Comparison of ENCODE assay signal across 1 cellular context in genomic region chr15:70091649-70092461, GRCh38.
TF ChIP-seq lines count a peak whose summit lies in the region.

No MANE protein-coding gene starts in this region.

TF ChIP-seq in HepG2, 621 proteins besides CTCF, POLR2A, EP300 and RAD21 (continued from another document):
- TF ChIP-seq RERE (CRISPR knock-in tag; IDR thresholded peaks at IDR 0.05; ENCODE audit: low read depth) (0 out of 2 replicates have a peak, but pooled peaks have one; percentile 18), ETV6 (CRISPR knock-in tag; conservative IDR thresholded peaks at IDR 0.05) (no peak), ZNF124 (CRISPR knock-in tag; IDR thresholded peaks at IDR 0.05) (no peak), NR2C2 (CRISPR knock-in tag; IDR thresholded peaks at IDR 0.05; ENCODE audit: borderline replicate concordance) (0 out of 2 replicates have a peak, but pooled peaks have one; percentile 46), HMGA1 (CRISPR knock-in tag; conservative IDR thresholded peaks at IDR 0.05) (no peak), ZBTB34 (CRISPR knock-in tag; IDR thresholded peaks at IDR 0.05) (peak; percentile 74), ATM (IDR thresholded peaks at IDR 0.05; ENCODE audit: borderline replicate concordance) (no peak), ZFX (CRISPR knock-in tag; IDR thresholded peaks at IDR 0.05; ENCODE audit: low read depth) (peak; percentile 48), PTBP1 (IDR thresholded peaks at IDR 0.05; ENCODE audit: low read depth, low read length, poor library complexity, severe bottlenecking) (no peak), AGO2 (optimal IDR thresholded peaks at IDR 0.05; ENCODE audit: low read depth, low read length) (no peak), SOX13 (IDR thresholded peaks at IDR 0.05) (no peak), SOX13 (CRISPR knock-in tag; conservative IDR thresholded peaks at IDR 0.05 in 1 of 2, IDR thresholded peaks at IDR 0.05 in 1 of 2) (0 out of 4 replicates have a peak, but pooled peaks of 1 of the 2 experiments have one; percentile 34), ZNF318 (CRISPR knock-in tag; IDR thresholded peaks at IDR 0.05) (no peak), KDM5A (IDR thresholded peaks at IDR 0.05; ENCODE audit: borderline replicate concordance, low read length) (no peak), ZNF503 (CRISPR knock-in tag; IDR thresholded peaks at IDR 0.05) (no peak), ZNF432 (CRISPR knock-in tag; IDR thresholded peaks at IDR 0.05; ENCODE audit: borderline replicate concordance) (no peak), ZNF276 (CRISPR knock-in tag; IDR thresholded peaks at IDR 0.05; ENCODE audit: low read depth) (no peak), HNF4A (CRISPR knock-in tag; IDR thresholded peaks at IDR 0.05) (peak; percentile 42), JDP2 (CRISPR knock-in tag; IDR thresholded peaks at IDR 0.05; ENCODE audit: borderline replicate concordance) (no peak), ZBTB37 (CRISPR knock-in tag; IDR thresholded peaks at IDR 0.05) (peak; percentile 83), BRD4 (CRISPR knock-in tag; IDR thresholded peaks at IDR 0.05) (no peak), PAX8 (CRISPR knock-in tag; IDR thresholded peaks at IDR 0.05; ENCODE audit: borderline replicate concordance) (0 out of 2 replicates have a peak, but pooled peaks have one; percentile 37), ZNF563 (CRISPR knock-in tag; IDR thresholded peaks at IDR 0.05) (no peak), FOXA1 (IDR thresholded peaks at IDR 0.05) (no peak), FOXA1 (CRISPR knock-in tag; IDR thresholded peaks at IDR 0.05) (peak; percentile 56), CSRNP2 (CRISPR knock-in tag; conservative IDR thresholded peaks at IDR 0.05; ENCODE audit: low read depth) (no peak), SETDB1 (CRISPR knock-in tag; IDR thresholded peaks at IDR 0.05; ENCODE audit: borderline replicate concordance) (no peak), ZNF878 (CRISPR knock-in tag; IDR thresholded peaks at IDR 0.05) (no peak), ZNF513 (CRISPR knock-in tag; conservative IDR thresholded peaks at IDR 0.05) (no peak), LCORL (IDR thresholded peaks at IDR 0.05) (no peak), LCORL (CRISPR knock-in tag; IDR thresholded peaks at IDR 0.05) (no peak), HOXA3 (CRISPR knock-in tag; IDR thresholded peaks at IDR 0.05) (peak; percentile 21; the same call in 1 of the 2 replicates)
